8 cellular contexts compared by ENCODE assay signal in the genomic region with DNA sequence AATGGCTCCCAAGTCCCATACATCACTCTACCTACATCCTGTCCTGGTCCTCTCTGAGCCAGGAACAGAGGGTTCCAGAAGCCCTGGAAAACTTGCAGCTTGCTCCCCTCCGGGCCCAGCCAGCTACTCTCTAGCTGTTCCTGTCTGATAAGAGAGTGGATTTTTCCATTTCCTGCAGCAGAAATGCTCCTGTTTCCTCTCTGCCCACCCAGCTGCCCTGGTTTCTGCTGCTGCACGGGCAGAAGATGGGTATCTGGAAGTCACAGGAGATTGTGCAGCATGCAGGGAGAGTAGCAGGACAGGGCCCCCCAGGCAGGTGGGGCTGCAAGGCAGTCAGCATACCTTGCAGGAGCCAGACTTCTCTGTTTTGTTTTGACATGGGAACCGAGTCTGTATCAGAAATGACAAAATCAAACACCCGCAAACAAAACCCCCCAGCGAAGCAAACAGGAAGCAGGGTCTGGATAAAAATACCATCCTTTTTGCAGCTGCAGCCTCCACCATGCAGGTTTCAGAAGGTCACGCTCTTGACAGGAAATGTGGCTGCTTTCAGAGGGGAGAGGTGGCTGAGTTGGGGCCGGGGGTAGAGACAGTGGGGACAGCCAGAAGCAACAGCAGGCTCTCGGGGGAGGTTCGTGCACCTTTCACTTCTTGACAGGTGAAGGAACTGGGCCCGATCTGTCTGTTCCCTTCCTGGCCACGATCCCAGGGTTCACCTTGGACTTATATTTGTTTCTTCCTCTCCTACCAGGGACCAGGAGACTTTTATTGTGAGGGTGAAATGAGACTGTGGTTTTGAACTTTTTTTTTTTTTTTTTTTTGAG. TPM values are rescaled to one million over a fixed set of nuclear protein-coding genes. Genes with fewer than 3 reads are reported as not detected.
DNase-seq lines count a peak whose midpoint lies in the region; ATAC-seq and TF ChIP-seq lines count a peak whose summit lies in the region.

No MANE protein-coding gene starts in this region.

- no peaks in the 10 kb centered on the region for H3K9me3 Mint-ChIP-seq in IgD-negative memory B cell

- H3K4me1 Mint-ChIP-seq in IgD-negative memory B cell = peaks cover 71 to 86% (median 81%) of the 10 kb centered on the region in 3 donors

- H3K27me3 Mint-ChIP-seq in IgD-negative memory B cell = peaks cover 2% of the 10 kb centered on the region

- H3K36me3 Mint-ChIP-seq in IgD-negative memory B cell = peaks cover 12% of the 10 kb centered on the region

- H3K4me3 Mint-ChIP-seq in IgD-negative memory B cell = peak overlapping the region; percentile 78 to 92 (median 89)

- ATAC-seq in GM21390 (IDR thresholded peaks at IDR 0.05; ENCODE audit: unreplicated experiment) = peak; percentile 61

- peak; percentile 26 for TF ChIP-seq POLR2A in GM10847 (IDR thresholded peaks at IDR 0.05; ENCODE audit: extremely low read depth, insufficient read length)

- H3K27ac Mint-ChIP-seq in IgD-negative memory B cell = peak overlapping the region; percentile 99 to 100 (median 99)

- DNase-seq in activated CD8-positive, alpha-beta memory T cell treated with anti-CD3 and anti-CD28 coated beads, Interleukin-2, amount 50 U/mL, for 1 hour (ENCODE audit: extremely low read depth) = peak; percentile 37
- DNase-seq in left kidney (ENCODE audit: low read depth, low spot score) = peak; percentile 24
- DNase-seq in NCI-H446 (lab: John Stamatoyannopoulos, UW) = no peak
- DNase-seq in NCI-H2107 (lab: John Stamatoyannopoulos, UW) = no peak
- DNase-seq in NCI-H1048 (lab: John Stamatoyannopoulos, UW) = no peak

RNA-seq across cellular contexts. Expression of a gene that starts 50.8 kb away (rescaled TPM):
- 0.75 TPM for polyA plus RNA-seq in IgD-negative memory B cell

Comparison
In these comparisons a context has a peak if more than half of its experiments do, and no peak if none do; other contexts are left out.
1. DNase-seq: peak in activated CD8-positive, alpha-beta memory T cell treated with anti-CD3 and anti-CD28 coated beads, Interleukin-2, amount 50 U/mL, for 1 hour (single experiment) and left kidney (single experiment); none in NCI-H446 (0 of 2), NCI-H2107 (single experiment) and NCI-H1048 (single experiment).